In genomic region chr2:160920791-160921303, GRCh38 we compare ENCODE assay signal across 10 cellular contexts.
DNase-seq lines count a peak whose midpoint lies in the region; ATAC-seq and TF ChIP-seq lines count a peak whose summit lies in the region.
"Had no signal": no experiment of that assay in that cellular context is flagged by ENCODE, and none has a peak within 500 bp of the region (broad histone marks: within the 10 kb centered on the region; RNA-seq: fewer than 3 reads in every experiment).

No MANE protein-coding gene starts in this region.

- peaks cover 0 to 25% (median 6%) of the 10 kb centered on the region in 3 donors for H3K4me1 ChIP-seq in esophagus squamous epithelium
- no peaks in the 10 kb centered on the region for H3K4me1 ChIP-seq in urinary bladder (ENCODE audit: insufficient read depth)
- H3K4me1 ChIP-seq in ascending aorta, result peaks cover 2 to 5% of the 10 kb centered on the region in 2 donors

- H3K4me3 ChIP-seq in esophagus squamous epithelium (peak overlapping the region in 1 of 4 donors; percentile 9), urinary bladder (ENCODE audit: low read depth, low read length) (no peak overlapping the region), ascending aorta (peak overlapping the region in 1 of 2 donors; percentile 15)

- H3K36me3 ChIP-seq in esophagus squamous epithelium (no peaks in the 10 kb centered on the region), urinary bladder (ENCODE audit: insufficient read depth) (no peaks in the 10 kb centered on the region), ascending aorta (no peaks in the 10 kb centered on the region)

- no peaks in the 10 kb centered on the region for H3K27me3 ChIP-seq in esophagus squamous epithelium
- no peaks in the 10 kb centered on the region for H3K27me3 ChIP-seq in ascending aorta

- TF ChIP-seq CTCF in esophagus squamous epithelium (IDR thresholded peaks at IDR 0.05), result no peak
- TF ChIP-seq CTCF in ascending aorta (IDR thresholded peaks at IDR 0.05), result no peak

- TF ChIP-seq POLR2A in esophagus squamous epithelium (IDR thresholded peaks at IDR 0.05), result no peak

- intact Hi-C loops in esophagus squamous epithelium (cut with DNase I) (no loop called here), ascending aorta (cut with DNase I) (no loop called here)

- WGBS in esophagus squamous epithelium, 2 donors, result 42 to 65% methylated on average over 8 of the region's 8 CpGs
- WGBS in urinary bladder, result 27% methylated on average over 8 of the region's 8 CpGs

- H3K9me3 ChIP-seq in esophagus squamous epithelium, result no peaks in the 10 kb centered on the region
- H3K9me3 ChIP-seq in ascending aorta, result no peaks in the 10 kb centered on the region

- H3K27ac ChIP-seq in esophagus squamous epithelium (peak overlapping the region in 3 of 4 donors; percentile 34 to 78 (median 57)), urinary bladder (ENCODE audit: low read depth) (peak overlapping the region; percentile 33), ascending aorta (peak overlapping the region in 1 of 2 donors; percentile 20)

- DNase-seq in NCI-H82 (lab: John Stamatoyannopoulos, UW), result peak; percentile 61
- DNase-seq in esophagus squamous epithelium (lab: John Stamatoyannopoulos, UW), result no peak
- DNase-seq in myocyte (ENCODE audit: low read depth), result peak; percentile 72
- DNase-seq in ecto neural progenitor cell (ENCODE audit: low spot score), result no peak
- no peak for DNase-seq in ascending aorta (ENCODE audit: low spot score in 2 of 2)
- no peak for DNase-seq in activated CD8-positive, alpha-beta memory T cell treated with anti-CD3 and anti-CD28 coated beads, Interleukin-2, amount 50 U/mL, for 48 hours
- DNase-seq: activated CD4-positive, alpha-beta T cell treated with anti-CD3 and anti-CD28 coated beads for 36 hours; head of caudate nucleus had no signal

- ATAC-seq in HG03196 (IDR thresholded peaks at IDR 0.05; ENCODE audit: unreplicated experiment), result no peak
- ATAC-seq: activated CD4-positive, alpha-beta T cell treated with anti-CD3 and anti-CD28 coated beads for 36 hours had no signal

Comparison
In these comparisons a context has a peak if more than half of its experiments do, and no peak if none do; other contexts are left out.
1. DNase-seq: peak in NCI-H82 (single experiment) and myocyte (single experiment); none in esophagus squamous epithelium (single experiment), ecto neural progenitor cell (single experiment), ascending aorta (0 of 2) and activated CD8-positive, alpha-beta memory T cell treated with anti-CD3 and anti-CD28 coated beads, Interleukin-2, amount 50 U/mL, for 48 hours (single experiment).